In genomic region chr6:144266091-144266649, GRCh38 we compare ENCODE assay signal across 10 cellular contexts. TPM values are rescaled to one million over a fixed set of nuclear protein-coding genes. Genes with fewer than 3 reads are reported as not detected.
DNase-seq lines count a peak whose midpoint lies in the region; ATAC-seq, FAIRE-seq and TF ChIP-seq lines count a peak whose summit lies in the region.
"Had no signal": no experiment of that assay in that cellular context is flagged by ENCODE, and none has a peak within 500 bp of the region (broad histone marks: within the 10 kb centered on the region; RNA-seq: fewer than 3 reads in every experiment).

No MANE protein-coding gene starts in this region.

- DNase-seq in A549 (ENCODE audit: low read depth in 1 of 2, low spot score in 1 of 2): peak; percentile 37 to 83
- peak; percentile 95 for DNase-seq in NCI-H226
- peak; percentile 94 for DNase-seq in epithelial cell of esophagus (ENCODE audit: low read depth)
- DNase-seq in activated effector memory CD4-positive, alpha-beta T cell treated with anti-CD3 and anti-CD28 coated beads, Interleukin-2, amount 50 U/mL, for 16 hours: no peak
- DNase-seq: CD4-positive, CD25-positive, alpha-beta regulatory T cell; stimulated activated naive CD8-positive, alpha-beta T cell treated with anti-CD3 and anti-CD28 coated beads, Interleukin-15, amount 100 ng/mL, for 72 hours had no signal

- peak overlapping the region; percentile 8; the same call in 2 of the 3 replicates for H3K4me3 ChIP-seq in A549
- no peak overlapping the region for H3K4me3 ChIP-seq in epithelial cell of esophagus (ENCODE audit: low read length)
- H3K4me3 ChIP-seq in muscle layer of duodenum (ENCODE audit: low read depth in 1 of 2, low read length in 2 of 2): no peak overlapping the region

- H3K4me1 ChIP-seq in A549: peaks cover 30% of the 10 kb centered on the region
- H3K4me1 ChIP-seq in muscle layer of duodenum (ENCODE audit: control insufficient read depth in 1 of 2, insufficient read depth in 2 of 2, low read length in 2 of 2): no peaks in the 10 kb centered on the region

- no peaks in the 10 kb centered on the region for H3K36me3 ChIP-seq in muscle layer of duodenum (ENCODE audit: control insufficient read depth in 1 of 2, insufficient read depth in 2 of 2, low read length in 2 of 2)

- POLR2A ChIA-PET in A549 (lab: Yijun Ruan, JAX): interaction anchor here (0.7 to 0.9 kb wide), 3 partner anchors 18 to 50 kb away, joined by 3 to 4 read pairs (median 3); no protein-coding TSS in a partner anchor

- ATAC-seq in A549 (peak; percentile 69 to 72), GM18519 (IDR thresholded peaks at IDR 0.05; ENCODE audit: low FRiP score, unreplicated experiment) (no peak), GM21360 (IDR thresholded peaks at IDR 0.05; ENCODE audit: unreplicated experiment) (no peak), HG03432 (IDR thresholded peaks at IDR 0.05; ENCODE audit: unreplicated experiment) (no peak)
- ATAC-seq: stimulated activated naive CD8-positive, alpha-beta T cell treated with anti-CD3 and anti-CD28 coated beads, Interleukin-15, amount 100 ng/mL, for 72 hours had no signal

- H3K4me2 ChIP-seq in A549: peak overlapping the region; percentile 90

- no peak for TF ChIP-seq RAD21 in A549 (conservative IDR thresholded peaks at IDR 0.05 in 1 of 2, IDR thresholded peaks at IDR 0.05 in 1 of 2)

- no peaks in the 10 kb centered on the region for H3K27me3 ChIP-seq in muscle layer of duodenum (ENCODE audit: low read depth, low read length)

- H3K9me3 ChIP-seq in A549 (0 out of 3 replicates have a peak, but pooled peaks cover 2% of the 10 kb centered on the region), muscle layer of duodenum (ENCODE audit: control insufficient read depth in 1 of 2, low read length in 2 of 2) (no peaks in the 10 kb centered on the region)

- H3K27ac ChIP-seq in A549 (peak overlapping the region; percentile 87 to 90), muscle layer of duodenum (ENCODE audit: low read length) (peak overlapping the region; percentile 32)

- CTCF ChIA-PET in A549 (lab: Yijun Ruan, JAX): interaction anchor here (0.9 to 1.6 kb wide), 4 partner anchors 12 to 21 kb away, joined by 3 to 5 read pairs (median 4); no protein-coding TSS in a partner anchor

- FAIRE-seq in A549 (lab: Jason Lieb, UNC): no peak

- TF ChIP-seq CTCF in A549 (IDR thresholded peaks at IDR 0.05): no peak
- TF ChIP-seq CTCF in epithelial cell of esophagus (IDR thresholded peaks at IDR 0.05; ENCODE audit: insufficient read depth, low read depth, low read length, missing control alignments): no peak

- no peak for TF ChIP-seq POLR2A in A549 (IDR thresholded peaks at IDR 0.05; ENCODE audit: low read length)

- TF ChIP-seq EP300 in A549 (IDR thresholded peaks at IDR 0.05): no peak; a peak in 2 of 5 replicates

- WGBS in A549 (ENCODE audit: missing lambda C conversion rate): 2% methylated on average over 6 of the region's 6 CpGs

TF ChIP-seq in A549, 52 proteins besides CTCF, POLR2A, EP300 and RAD21:
- TF ChIP-seq SMC3 (IDR thresholded peaks at IDR 0.05) (peak; percentile 14; the same call in 1 of the 3 replicates), CBX2 (IDR thresholded peaks at IDR 0.05; ENCODE audit: borderline replicate concordance, low read depth) (no peak), FOSL2 (IDR thresholded peaks at IDR 0.05) (no peak), FOSL2 (CRISPR knock-in tag; IDR thresholded peaks at IDR 0.05) (0 out of 2 replicates have a peak, but pooled peaks have one; percentile 4), FOXS1 (CRISPR knock-in tag; IDR thresholded peaks at IDR 0.05) (no peak), CHD2 (IDR thresholded peaks at IDR 0.05; ENCODE audit: low read length, partially characterized antibody) (no peak), HDAC2 (IDR thresholded peaks at IDR 0.05) (no peak), JUN (IDR thresholded peaks at IDR 0.05) (peak in 1 of 2 experiments; percentile 40; a peak in 1 of 5 replicates)

RNA-seq across cellular contexts. Expression of gene UTRN, which starts 19.0 kb away (rescaled TPM):
- polyA plus RNA-seq in A549 (2011; rRNA removed): 20.8 and 30.6 TPM in 2 replicates
- polyA plus RNA-seq in A549 (2012; cell fraction: cytosol; rRNA removed): 3.5 TPM in 2 replicates
- 5.8 and 9.8 TPM in 2 replicates for polyA plus RNA-seq in A549 (2012; cell fraction: nucleus; rRNA removed)
- polyA plus RNA-seq in A549 (2017; fragmentation: RNase III; extraction: RNeasy Plus Mini Kit Qiagen cat#74134 plus additional on column Dnase treatment): 10.6 to 11.3 TPM (median 11.2 TPM) in 3 replicates
- polyA minus RNA-seq in A549 (2011; rRNA and poly(A)+ RNA removed): 34.9 and 37.7 TPM in 2 replicates

Comparison
In these comparisons a context has a peak if more than half of its experiments do, and no peak if none do; other contexts are left out.
1. ATAC-seq: peak in A549 (2 of 2); none in GM18519 (single experiment), GM21360 (single experiment) and HG03432 (single experiment).